20 cellular contexts compared by ENCODE assay signal in the genomic region with DNA sequence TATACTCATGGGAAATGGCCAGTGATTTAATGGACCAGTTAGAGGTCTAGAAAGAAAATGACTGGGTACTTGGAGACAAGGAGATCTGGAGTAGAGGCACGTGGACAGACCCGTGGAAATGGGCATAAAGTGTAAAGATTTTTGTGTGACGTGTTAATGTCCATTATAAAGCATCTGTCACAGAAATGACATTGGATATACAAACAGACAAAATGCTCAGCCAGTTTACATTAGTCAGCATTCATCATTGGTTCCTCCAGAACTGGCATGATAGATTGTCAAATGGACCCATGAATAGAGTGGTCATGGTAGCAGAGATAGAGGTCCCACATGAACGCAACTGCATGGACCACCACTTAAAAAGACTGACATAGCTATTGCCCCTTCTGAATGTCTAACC.
A peak's percentile ranks its signal among the peaks of the same experiment; 100 is the strongest.
DNase-seq lines count a peak whose midpoint lies in the region; ATAC-seq, FAIRE-seq and TF ChIP-seq lines count a peak whose summit lies in the region.
"Had no signal": no experiment of that assay in that cellular context is flagged by ENCODE, and none has a peak within 500 bp of the region (broad histone marks: within the 10 kb centered on the region; RNA-seq: fewer than 3 reads in every experiment).

No MANE protein-coding gene starts in this region.

- FAIRE-seq in HepG2 (lab: Jason Lieb, UNC) (no peak), astrocyte (lab: Jason Lieb, UNC) (no peak), H1 (lab: Jason Lieb, UNC) (no peak)
- FAIRE-seq: D721Med, G401.6, GM12891 had no signal

- H4K5ac ChIP-seq in H1 (ENCODE audit: insufficient read length, low read depth, low read length), result no peak overlapping the region

- no peak overlapping the region for H4K91ac ChIP-seq in H1 (replicated peaks; ENCODE audit: insufficient read length, low read length)

- no peaks in the 10 kb centered on the region for H3K27me3 Mint-ChIP-seq in astrocyte (ENCODE audit: low read depth, unreplicated experiment)
- H3K27me3 Mint-ChIP-seq in progenitor cell of endocrine pancreas, result peaks cover 6% of the 10 kb centered on the region

- H3K4me1 Mint-ChIP-seq in astrocyte (ENCODE audit: low read depth, unreplicated experiment), result peaks cover 27% of the 10 kb centered on the region
- H3K4me1 Mint-ChIP-seq in progenitor cell of endocrine pancreas (ENCODE audit: low read depth), result peaks cover 9% of the 10 kb centered on the region
- H3K4me1 Mint-ChIP-seq: B cell had no signal

- H3K4me3 Mint-ChIP-seq in astrocyte (ENCODE audit: unreplicated experiment), result peak overlapping the region; percentile 47
- H3K4me3 Mint-ChIP-seq in progenitor cell of endocrine pancreas (ENCODE audit: low read depth), result no peak overlapping the region
- H3K4me3 Mint-ChIP-seq: B cell; CD4-positive, alpha-beta T cell; CD8-positive, alpha-beta T cell had no signal

- no peaks in the 10 kb centered on the region for H3K27me3 ChIP-seq in HepG2 (ENCODE audit: control insufficient read depth in 1 of 2, insufficient read depth in 2 of 2, low read length in 2 of 2)
- H3K27me3 ChIP-seq in right lobe of liver, result no peaks in the 10 kb centered on the region
- no peaks in the 10 kb centered on the region for H3K27me3 ChIP-seq in astrocyte (ENCODE audit: insufficient read depth, low read length)
- H3K27me3 ChIP-seq in H1 (replicated peaks in 1 of 4; ENCODE audit: control insufficient read depth in 3 of 4, extremely low read depth in 1 of 4, insufficient read depth in 3 of 4, low read length in 3 of 4), result no peaks in the 10 kb centered on the region
- H3K27me3 ChIP-seq: BLaER1 treated with 17β-estradiol and CSF1 and Interleukin-3, amounts not matched to agents 10 nM and 100 nM had no signal

- no peak overlapping the region for H2BK5ac ChIP-seq in H1 (ENCODE audit: low read depth, low read length)

- no peaks in the 10 kb centered on the region for H3K9me3 Mint-ChIP-seq in astrocyte (ENCODE audit: unreplicated experiment)
- H3K9me3 Mint-ChIP-seq in progenitor cell of endocrine pancreas (ENCODE audit: low read depth), result no peaks in the 10 kb centered on the region
- H3K9me3 Mint-ChIP-seq: CD4-positive, alpha-beta T cell; CD8-positive, alpha-beta T cell had no signal

- TF ChIP-seq RAD21 in HepG2 (CRISPR knock-in tag; IDR thresholded peaks at IDR 0.05) (no peak), H1 (IDR thresholded peaks at IDR 0.05 in 1 of 2, conservative IDR thresholded peaks at IDR 0.05 in 1 of 2; ENCODE audit: low read depth in 2 of 2, low read length in 2 of 2) (no peak)

- H3K79me2 ChIP-seq in HepG2 (ENCODE audit: insufficient read depth, low read length) (no peaks in the 10 kb centered on the region), astrocyte (ENCODE audit: insufficient read depth, low read length) (no peaks in the 10 kb centered on the region), H1 (ENCODE audit: control insufficient read depth in 1 of 2, insufficient read depth in 2 of 2, low read length in 2 of 2) (no peaks in the 10 kb centered on the region)

- no peaks in the 10 kb centered on the region for H3K4me1 ChIP-seq in HepG2 (ENCODE audit: insufficient read depth, low read length)
- H3K4me1 ChIP-seq in right lobe of liver, result no peaks in the 10 kb centered on the region
- H3K4me1 ChIP-seq in astrocyte (ENCODE audit: insufficient read depth, low read length), result peaks cover 28% of the 10 kb centered on the region
- H3K4me1 ChIP-seq in H1 (replicated peaks in 1 of 4; ENCODE audit: control insufficient read depth in 3 of 4, insufficient read depth in 4 of 4, low read length in 3 of 4), result no peaks in the 10 kb centered on the region
- H3K4me1 ChIP-seq: BLaER1 treated with 17β-estradiol and CSF1 and Interleukin-3, amounts not matched to agents 10 nM and 100 nM; Caco-2 had no signal

- H3K79me1 ChIP-seq in H1 (ENCODE audit: low read depth, low read length), result no peaks in the 10 kb centered on the region

- intact Hi-C loops in HepG2 (cut with micrococcal nuclease; ENCODE audit: unreplicated experiment), result no loop called here
- intact Hi-C loops in right lobe of liver (cut with DNase I), result no loop called here

- no peak overlapping the region for H3K27ac ChIP-seq in HepG2 (ENCODE audit: extremely low read length, insufficient read depth, low read length)
- H3K27ac ChIP-seq in right lobe of liver, result no peak overlapping the region
- H3K27ac ChIP-seq in astrocyte (ENCODE audit: low read depth, low read length), result no peak overlapping the region
- H3K27ac ChIP-seq in H1 (ENCODE audit: low read depth, low read length), result no peak overlapping the region
- H3K27ac ChIP-seq: 22Rv1; BLaER1 treated with 17β-estradiol and CSF1 and Interleukin-3, amounts not matched to agents 10 nM and 100 nM; C4-2B had no signal

- no peaks in the 10 kb centered on the region for H3K23me2 ChIP-seq in H1 (ENCODE audit: low read depth, low read length)

- no peak overlapping the region for H4K8ac ChIP-seq in H1 (ENCODE audit: extremely low read depth, insufficient read depth, low read length)

- H3K18ac ChIP-seq in H1 (ENCODE audit: extremely low read depth, low read length), result no peak overlapping the region

- no peak overlapping the region for H3K4me3 ChIP-seq in HepG2 (replicated peaks in 1 of 3; ENCODE audit: insufficient read depth in 1 of 3, low read depth in 2 of 3, low read length in 3 of 3)
- H3K4me3 ChIP-seq in right lobe of liver, result no peak overlapping the region
- H3K4me3 ChIP-seq in astrocyte (ENCODE audit: insufficient read depth, low read depth, low read length), result no peak overlapping the region
- H3K4me3 ChIP-seq in H1 (ENCODE audit: extremely low read depth in 1 of 4, insufficient read depth in 2 of 4, low read depth in 3 of 4, low read length in 4 of 4), result no peak overlapping the region
- H3K4me3 ChIP-seq: BLaER1 treated with 17β-estradiol and CSF1 and Interleukin-3, amounts not matched to agents 10 nM and 100 nM had no signal

- no peak for TF ChIP-seq POLR2A in HepG2 (IDR thresholded peaks at IDR 0.05; ENCODE audit: insufficient read depth in 1 of 2, low read depth in 2 of 2, low read length in 2 of 2)
- no peak for TF ChIP-seq POLR2A in right lobe of liver (IDR thresholded peaks at IDR 0.05)
- TF ChIP-seq POLR2A in H1 (IDR thresholded peaks at IDR 0.05; ENCODE audit: control extremely low read depth in 1 of 2, low read depth in 2 of 2, low read length in 2 of 2), result no peak

- H3K9ac ChIP-seq in HepG2 (ENCODE audit: insufficient read depth, low read depth, low read length) (no peak overlapping the region), astrocyte (ENCODE audit: low read length) (no peak overlapping the region), H1 (replicated peaks in 1 of 4; ENCODE audit: extremely low read depth in 1 of 4, low read depth in 3 of 4, low read length in 3 of 4) (no peak overlapping the region)
- H3K9ac ChIP-seq: BLaER1 treated with 17β-estradiol and CSF1 and Interleukin-3, amounts not matched to agents 10 nM and 100 nM had no signal

- H3K23ac ChIP-seq in H1 (ENCODE audit: insufficient read length), result no peak overlapping the region

- H3K36me3 ChIP-seq in HepG2 (replicated peaks in 1 of 2; ENCODE audit: control insufficient read depth in 1 of 2, insufficient read depth in 2 of 2, low read length in 2 of 2) (no peaks in the 10 kb centered on the region), right lobe of liver (no peaks in the 10 kb centered on the region), astrocyte (ENCODE audit: insufficient read depth, low read length) (no peaks in the 10 kb centered on the region), H1 (ENCODE audit: control insufficient read depth in 2 of 4, insufficient read depth in 4 of 4, low read length in 3 of 4) (no peaks in the 10 kb centered on the region)
- H3K36me3 ChIP-seq: BLaER1 treated with 17β-estradiol and CSF1 and Interleukin-3, amounts not matched to agents 10 nM and 100 nM had no signal

- H4K20me1 ChIP-seq in HepG2 (ENCODE audit: insufficient read depth, low read length), result no peaks in the 10 kb centered on the region
- no peaks in the 10 kb centered on the region for H4K20me1 ChIP-seq in astrocyte (ENCODE audit: insufficient read depth, low read length)
- no peaks in the 10 kb centered on the region for H4K20me1 ChIP-seq in H1 (replicated peaks in 1 of 2; ENCODE audit: control insufficient read depth in 1 of 2, insufficient read depth in 2 of 2, low read length in 2 of 2)
- H4K20me1 ChIP-seq: BLaER1 treated with 17β-estradiol and CSF1 and Interleukin-3, amounts not matched to agents 10 nM and 100 nM had no signal

- TF ChIP-seq CTCF in HepG2 (CRISPR knock-in tag; IDR thresholded peaks at IDR 0.05), result no peak
- TF ChIP-seq CTCF in right lobe of liver (IDR thresholded peaks at IDR 0.05), result no peak
- no peak for TF ChIP-seq CTCF in astrocyte (IDR thresholded peaks at IDR 0.05; ENCODE audit: insufficient read depth, low read depth, low read length)
- no peak for TF ChIP-seq CTCF in H1 (IDR thresholded peaks at IDR 0.05; ENCODE audit: control extremely low read depth in 1 of 3, insufficient read depth in 1 of 3, low read depth in 1 of 3, low read length in 3 of 3)
- TF ChIP-seq CTCF in progenitor cell of endocrine pancreas (IDR thresholded peaks at IDR 0.05; ENCODE audit: unreplicated experiment), result no peak

- H3K56ac ChIP-seq in H1 (replicated peaks; ENCODE audit: insufficient read length, low read depth, low read length), result no peak overlapping the region

- CTCF ChIA-PET in HepG2 (lab: Yijun Ruan, JAX; ENCODE audit: low intra/inter-chr PET ratio, low total read pairs) (no interaction called here), H1 (lab: Charles Lee; ENCODE audit: partially characterized antibody) (interaction anchor here (1.0 to 1.3 kb wide), 2 partner anchors 18 to 148 kb away, joined by 3 to 6 read pairs; no protein-coding TSS in a partner anchor)

- H3K4ac ChIP-seq in H1 (replicated peaks; ENCODE audit: insufficient read length, low read depth, low read length), result no peak overlapping the region

- H2BK15ac ChIP-seq in H1 (ENCODE audit: low read length), result no peak overlapping the region

- TF ChIP-seq EP300 in HepG2 (IDR thresholded peaks at IDR 0.05; ENCODE audit: low read depth in 2 of 2, low read length in 2 of 2) (no peak), HepG2 (CRISPR knock-in tag; IDR thresholded peaks at IDR 0.05; ENCODE audit: borderline replicate concordance) (no peak), H1 (IDR thresholded peaks at IDR 0.05; ENCODE audit: borderline replicate concordance in 1 of 2, low read depth in 2 of 2, low read length in 2 of 2) (no peak)

- H3K4me2 ChIP-seq in HepG2 (ENCODE audit: low read depth, low read length) (no peak overlapping the region), astrocyte (ENCODE audit: low read length) (no peak overlapping the region), H1 (ENCODE audit: insufficient read depth in 1 of 2, low read depth in 2 of 2, low read length in 2 of 2) (no peak overlapping the region)
- H3K4me2 ChIP-seq: BLaER1 treated with 17β-estradiol and CSF1 and Interleukin-3, amounts not matched to agents 10 nM and 100 nM had no signal

- no peak overlapping the region for H2BK120ac ChIP-seq in H1 (replicated peaks; ENCODE audit: low read depth, low read length)

- no peak for ATAC-seq in HepG2
- no peak for ATAC-seq in right lobe of liver
- ATAC-seq: CD8-positive, alpha-beta T cell had no signal

- H2BK20ac ChIP-seq in H1 (ENCODE audit: low read length), result no peak overlapping the region

- H3K27ac Mint-ChIP-seq in astrocyte (ENCODE audit: unreplicated experiment) (no peak overlapping the region), progenitor cell of endocrine pancreas (no peak overlapping the region)
- H3K27ac Mint-ChIP-seq: B cell; CD4-positive, alpha-beta T cell; CD8-positive, alpha-beta T cell had no signal

- in situ Hi-C loops in HepG2 (cut with HindIII; ENCODE audit: extremely low pct_ligation_motif_present, low pct_unique_long_range_greater_than_20kb), result loop anchor here (25.0 kb wide), 1 partner anchor 507 kb away; no protein-coding TSS in a partner anchor
- in situ Hi-C loops in ACHN (cut with HindIII; ENCODE audit: low pct_ligation_motif_present, low pct_unique_long_range_greater_than_20kb, low sequenced_read_pairs), result no loop called here

- H3K36me3 Mint-ChIP-seq in astrocyte (ENCODE audit: low read depth, unreplicated experiment), result no peaks in the 10 kb centered on the region
- no peaks in the 10 kb centered on the region for H3K36me3 Mint-ChIP-seq in progenitor cell of endocrine pancreas (ENCODE audit: insufficient read depth)
- H3K36me3 Mint-ChIP-seq: CD8-positive, alpha-beta T cell had no signal

- H3K9me3 ChIP-seq in HepG2 (ENCODE audit: low read length), result no peaks in the 10 kb centered on the region
- no peaks in the 10 kb centered on the region for H3K9me3 ChIP-seq in right lobe of liver
- no peaks in the 10 kb centered on the region for H3K9me3 ChIP-seq in astrocyte (ENCODE audit: insufficient read depth, low read depth, low read length)
- no peaks in the 10 kb centered on the region for H3K9me3 ChIP-seq in H1 (ENCODE audit: insufficient read depth in 2 of 2, low read depth in 1 of 2, low read length in 1 of 2)
- H3K9me3 ChIP-seq: BLaER1 treated with 17β-estradiol and CSF1 and Interleukin-3, amounts not matched to agents 10 nM and 100 nM; Caco-2 had no signal

- H2AK5ac ChIP-seq in H1 (ENCODE audit: low read depth, low read length), result 0 out of 2 replicates have a peak overlapping the region, but pooled peaks have one; percentile 5

- POLR2A ChIA-PET in HepG2 (lab: Yijun Ruan, JAX) (no interaction called here), H1 (lab: Charles Lee; ENCODE audit: partially characterized antibody) (no interaction called here)

- no peak overlapping the region for H3K14ac ChIP-seq in H1 (ENCODE audit: insufficient read length)

- no peak for DNase-seq in HepG2 (ENCODE audit: low spot score)
- DNase-seq in right lobe of liver, result no peak
- DNase-seq in astrocyte (ENCODE audit: low read depth), result no peak
- no peak for DNase-seq in H1 (ENCODE audit: low read depth in 1 of 2, low spot score in 2 of 2)
- DNase-seq in progenitor cell of endocrine pancreas (ENCODE audit: low spot score, unreplicated experiment), result no peak
- no peak for DNase-seq in ACHN
- DNase-seq: AML-193; Caco-2; Calu3; CD4-positive, alpha-beta T cell; CD8-positive, alpha-beta T cell; DMS79 treated with DMSO at 0.1 percent for 48 hours; GF-D8 had no signal

- H2BK12ac ChIP-seq in H1 (ENCODE audit: low read depth, low read length), result no peak overlapping the region

- WGBS in HepG2 (ENCODE audit: low lambda C conversion rate), result 1% methylated on average over 4 of the region's 4 CpGs
- 89% methylated on average over 4 of the region's 4 CpGs for WGBS in right lobe of liver (ENCODE audit: insufficient coverage, low coverage, low lambda C conversion rate, missing lambda C conversion rate)
- 94% methylated on average over 4 of the region's 4 CpGs; no CpG with 5 or more reads in 1 of the 2 experiments for WGBS in H1 (ENCODE audit: extremely low coverage in 1 of 2, insufficient coverage in 1 of 2, insufficient read length in 1 of 2, insufficient replicate concordance in 2 of 2, low coverage in 1 of 2, low lambda C conversion rate in 2 of 2, missing lambda C conversion rate in 1 of 2), 2 experiments

- H2AFZ ChIP-seq in HepG2 (ENCODE audit: low read length) (no peak overlapping the region), astrocyte (ENCODE audit: low read depth, low read length) (no peak overlapping the region), H1 (ENCODE audit: low read length) (no peak overlapping the region)

- no TSS peak for BruUV-seq in HepG2 (replicated peaks; lab: Mats Ljungman, UMichigan)
